31 cellular contexts compared by ENCODE assay signal in genomic region chr4:76458297-76458696, GRCh38. TPM values are rescaled to one million over a fixed set of nuclear protein-coding genes. Genes with fewer than 3 reads are reported as not detected.
DNase-seq lines count a peak whose midpoint lies in the region; ATAC-seq and TF ChIP-seq lines count a peak whose summit lies in the region.
"Had no signal": no experiment of that assay in that cellular context is flagged by ENCODE, and none has a peak within 500 bp of the region (broad histone marks: within the 10 kb centered on the region; RNA-seq: fewer than 3 reads in every experiment).

No MANE protein-coding gene starts in this region.

- BruUV-seq in A673 (replicated peaks; lab: Mats Ljungman, UMichigan): no TSS peak

- peaks cover 7% of the 10 kb centered on the region for H3K36me3 Mint-ChIP-seq in endothelial cell (ENCODE audit: low read depth, unreplicated experiment)
- peaks cover 3% of the 10 kb centered on the region for H3K36me3 Mint-ChIP-seq in nephron (ENCODE audit: low read depth)
- no peaks in the 10 kb centered on the region for H3K36me3 Mint-ChIP-seq in activated naive CD8-positive, alpha-beta T cell treated with anti-CD3 and anti-CD28 coated beads, Interleukin-2, amount 50 U/mL, for 24 hours (ENCODE audit: low read depth)
- no peaks in the 10 kb centered on the region for H3K36me3 Mint-ChIP-seq in T-helper 2 cell treated with Interferon-gamma antibody and Interleukin-4, amounts not matched to agents 5 μg/mL and 100 μg/mL, for 36 hours (ENCODE audit: low read depth)

- H3K27ac Mint-ChIP-seq in endothelial cell (ENCODE audit: unreplicated experiment) (peak overlapping the region; percentile 90), nephron (peak overlapping the region; percentile 97 to 98 (median 97))
- H3K27ac Mint-ChIP-seq in activated naive CD8-positive, alpha-beta T cell treated with anti-CD3 and anti-CD28 coated beads, Interleukin-2, amount 50 U/mL, for 24 hours: no peak overlapping the region
- no peak overlapping the region for H3K27ac Mint-ChIP-seq in T-helper 2 cell treated with Interferon-gamma antibody and Interleukin-4, amounts not matched to agents 5 μg/mL and 100 μg/mL, for 36 hours
- H3K27ac Mint-ChIP-seq: activated CD8-positive, alpha-beta T cell treated with anti-CD3 and anti-CD28 coated beads, Interleukin-2, amount 10 ng/mL, durations not matched to agents 7 days and 5 days; activated naive CD4-positive, alpha-beta T cell treated with anti-CD3 and anti-CD28 coated beads, Interleukin-2, amount 50 U/mL, for 24 hours; immature natural killer cell; naive thymus-derived CD4-positive, alpha-beta T cell had no signal

- H3K9me3 ChIP-seq in A673 (ENCODE audit: low read depth, low read length, poor library complexity, severe bottlenecking) (peaks cover 1% of the 10 kb centered on the region), RWPE2 (ENCODE audit: severe bottlenecking) (no peaks in the 10 kb centered on the region)
- H3K9me3 ChIP-seq: A549, body of pancreas, prostate gland, vagina had no signal

- H3K4me3 ChIP-seq in A673 (ENCODE audit: low read depth, low read length, poor library complexity, severe bottlenecking): no peak overlapping the region
- no peak overlapping the region for H3K4me3 ChIP-seq in RWPE2 (ENCODE audit: severe bottlenecking)
- H3K4me3 ChIP-seq: A549; BLaER1 treated with 17β-estradiol and CSF1 and Interleukin-3, amounts not matched to agents 10 nM and 100 nM; body of pancreas; GM12878; lower lobe of right lung; prostate gland; vagina had no signal

- DNase-seq in A673 (ENCODE audit: low spot score) (no peak), RWPE2 (ENCODE audit: low spot score) (no peak), endothelial cell (ENCODE audit: low spot score) (no peak), NCI-H1930 (lab: John Stamatoyannopoulos, UW) (no peak)
- DNase-seq in activated naive CD8-positive, alpha-beta T cell treated with anti-CD3 and anti-CD28 coated beads, Interleukin-2, amount 50 U/mL, for 24 hours: no peak
- no peak for DNase-seq in T-helper 2 cell treated with Interferon-gamma antibody and Interleukin-4, amounts not matched to agents 5 μg/mL and 100 μg/mL, for 36 hours (ENCODE audit: low spot score)
- no peak for DNase-seq in stimulated activated CD4-positive, alpha-beta T cell treated with anti-CD3 and anti-CD28 coated beads, Interleukin-2, amount 100 ng/mL, for 24 hours
- DNase-seq: activated CD4-positive, CD25-positive, alpha-beta regulatory T cell; activated CD8-positive, alpha-beta T cell treated with anti-CD3 and anti-CD28 coated beads, Interleukin-2, amount 10 ng/mL, durations not matched to agents 7 days and 5 days; activated T-cell treated with anti-CD3 and anti-CD28 coated beads, Interleukin-2, amount 50 U/mL, for 4 hours; body of pancreas; DMS 273 treated with DMSO at 0.1 percent for 48 hours; effector CD4-positive, alpha-beta T cell; GF-D8; head of caudate nucleus; immature natural killer cell; lower lobe of right lung; naive thymus-derived CD4-positive, alpha-beta T cell; NCI-H1417 treated with DMSO at 0.1 percent for 48 hours; NCI-H526 treated with DMSO at 0.1 percent for 48 hours; small intestine; stimulated activated CD4-positive, alpha-beta T cell treated with anti-CD3 and anti-CD28 coated beads, Interleukin-4, amount 100 ng/mL, for 24 hours; T-helper 9 cell had no signal

- H3K36me3 ChIP-seq in A673 (ENCODE audit: insufficient read depth, low read length, poor library complexity, severe bottlenecking) (no peaks in the 10 kb centered on the region), RWPE2 (ENCODE audit: low read depth) (no peaks in the 10 kb centered on the region)
- H3K36me3 ChIP-seq: BLaER1 treated with 17β-estradiol and CSF1 and Interleukin-3, amounts not matched to agents 10 nM and 100 nM; lower lobe of right lung; prostate gland; vagina had no signal

- TF ChIP-seq CTCF in A673 (conservative IDR thresholded peaks at IDR 0.05; ENCODE audit: low read depth, low read length) (no peak), RWPE2 (IDR thresholded peaks at IDR 0.05; ENCODE audit: poor library complexity, severe bottlenecking) (no peak), endothelial cell (IDR thresholded peaks at IDR 0.05; ENCODE audit: unreplicated experiment) (no peak), nephron (IDR thresholded peaks at IDR 0.05; ENCODE audit: unreplicated experiment in 3 of 3) (no peak)

- H3K4me3 Mint-ChIP-seq in endothelial cell (ENCODE audit: unreplicated experiment): no peak overlapping the region
- no peak overlapping the region for H3K4me3 Mint-ChIP-seq in nephron
- no peak overlapping the region for H3K4me3 Mint-ChIP-seq in activated naive CD8-positive, alpha-beta T cell treated with anti-CD3 and anti-CD28 coated beads, Interleukin-2, amount 50 U/mL, for 24 hours
- H3K4me3 Mint-ChIP-seq in T-helper 2 cell treated with Interferon-gamma antibody and Interleukin-4, amounts not matched to agents 5 μg/mL and 100 μg/mL, for 36 hours: no peak overlapping the region
- H3K4me3 Mint-ChIP-seq: activated CD8-positive, alpha-beta T cell treated with anti-CD3 and anti-CD28 coated beads, Interleukin-2, amount 10 ng/mL, durations not matched to agents 7 days and 5 days; activated naive CD4-positive, alpha-beta T cell treated with anti-CD3 and anti-CD28 coated beads, Interleukin-2, amount 50 U/mL, for 24 hours; activated T-cell treated with anti-CD3 and anti-CD28 coated beads, Interleukin-2, amount 50 U/mL, for 4 hours; immature natural killer cell; naive thymus-derived CD4-positive, alpha-beta T cell had no signal

- POLR2A ChIA-PET in A673 (lab: Charles Lee; ENCODE audit: low non-redundant PET): interaction anchor here (0.6 kb wide), 1 partner anchor 528 kb away, joined by 3 read pairs; no protein-coding TSS in a partner anchor

- H3K27ac ChIP-seq in A673 (ENCODE audit: low read depth, low read length, poor library complexity, severe bottlenecking): peak overlapping the region; percentile 77
- peak overlapping the region; percentile 57 for H3K27ac ChIP-seq in RWPE2 (ENCODE audit: poor library complexity, severe bottlenecking)
- H3K27ac ChIP-seq: A549; BLaER1 treated with 17β-estradiol and CSF1 and Interleukin-3, amounts not matched to agents 10 nM and 100 nM; prostate gland; vagina had no signal

- H3K27me3 ChIP-seq in A673 (replicated peaks; ENCODE audit: insufficient read depth, low read depth, low read length, poor library complexity) (no peaks in the 10 kb centered on the region), RWPE2 (ENCODE audit: insufficient read depth, poor library complexity, severe bottlenecking) (no peaks in the 10 kb centered on the region)
- H3K27me3 ChIP-seq: BLaER1 treated with 17β-estradiol and CSF1 and Interleukin-3, amounts not matched to agents 10 nM and 100 nM; body of pancreas; vagina had no signal

- CTCF ChIA-PET in A673 (lab: Charles Lee): no interaction called here

- ATAC-seq in RWPE2 (ENCODE audit: low read depth): no peak
- ATAC-seq in activated naive CD8-positive, alpha-beta T cell treated with anti-CD3 and anti-CD28 coated beads, Interleukin-2, amount 50 U/mL, for 24 hours: no peak
- ATAC-seq: A549; activated CD8-positive, alpha-beta T cell treated with anti-CD3 and anti-CD28 coated beads, Interleukin-2, amount 10 ng/mL, durations not matched to agents 7 days and 5 days; activated T-cell treated with anti-CD3 and anti-CD28 coated beads, Interleukin-2, amount 50 U/mL, for 4 hours; GM12878; naive thymus-derived CD4-positive, alpha-beta T cell had no signal

- no peaks in the 10 kb centered on the region for H3K27me3 Mint-ChIP-seq in endothelial cell (ENCODE audit: unreplicated experiment)
- no peaks in the 10 kb centered on the region for H3K27me3 Mint-ChIP-seq in nephron (ENCODE audit: low read depth)
- peaks cover 11% of the 10 kb centered on the region for H3K27me3 Mint-ChIP-seq in activated naive CD8-positive, alpha-beta T cell treated with anti-CD3 and anti-CD28 coated beads, Interleukin-2, amount 50 U/mL, for 24 hours
- H3K27me3 Mint-ChIP-seq in T-helper 2 cell treated with Interferon-gamma antibody and Interleukin-4, amounts not matched to agents 5 μg/mL and 100 μg/mL, for 36 hours (ENCODE audit: low read depth): peaks cover 3% of the 10 kb centered on the region

- peaks cover 15% of the 10 kb centered on the region for H3K4me1 ChIP-seq in A673 (ENCODE audit: insufficient read depth, low read length, poor library complexity, severe bottlenecking)
- H3K4me1 ChIP-seq in RWPE2 (ENCODE audit: insufficient read depth, poor library complexity, severe bottlenecking): peaks cover 16% of the 10 kb centered on the region
- H3K4me1 ChIP-seq: A549; BLaER1 treated with 17β-estradiol and CSF1 and Interleukin-3, amounts not matched to agents 10 nM and 100 nM; lower lobe of right lung; prostate gland; vagina had no signal

- intact Hi-C loops in A673 (cut with micrococcal nuclease; ENCODE audit: unreplicated experiment): no loop called here

- H3K4me1 Mint-ChIP-seq in endothelial cell (ENCODE audit: unreplicated experiment) (peaks cover 6% of the 10 kb centered on the region), nephron (peaks cover 14% of the 10 kb centered on the region)
- no peaks in the 10 kb centered on the region for H3K4me1 Mint-ChIP-seq in activated naive CD8-positive, alpha-beta T cell treated with anti-CD3 and anti-CD28 coated beads, Interleukin-2, amount 50 U/mL, for 24 hours
- H3K4me1 Mint-ChIP-seq in T-helper 2 cell treated with Interferon-gamma antibody and Interleukin-4, amounts not matched to agents 5 μg/mL and 100 μg/mL, for 36 hours (ENCODE audit: low read depth): no peaks in the 10 kb centered on the region
- H3K4me1 Mint-ChIP-seq: activated naive CD4-positive, alpha-beta T cell treated with anti-CD3 and anti-CD28 coated beads, Interleukin-2, amount 50 U/mL, for 24 hours; naive thymus-derived CD4-positive, alpha-beta T cell had no signal

- H3K9me3 Mint-ChIP-seq in endothelial cell (ENCODE audit: unreplicated experiment) (peaks cover 6% of the 10 kb centered on the region), nephron (peaks cover 10% of the 10 kb centered on the region)
- H3K9me3 Mint-ChIP-seq in activated naive CD8-positive, alpha-beta T cell treated with anti-CD3 and anti-CD28 coated beads, Interleukin-2, amount 50 U/mL, for 24 hours: peaks cover 8% of the 10 kb centered on the region
- H3K9me3 Mint-ChIP-seq in T-helper 2 cell treated with Interferon-gamma antibody and Interleukin-4, amounts not matched to agents 5 μg/mL and 100 μg/mL, for 36 hours: peaks cover 7% of the 10 kb centered on the region

RNA-seq across cellular contexts. Expression of gene SHROOM3, which starts 23.3 kb away (rescaled TPM):
- 9.3 and 10.6 TPM in 2 replicates for total RNA-seq in A673 (2021)
- 7.9 TPM for total RNA-seq in endothelial cell (ENCODE audit: unreplicated experiment)
- total RNA-seq: activated CD8-positive, alpha-beta T cell treated with anti-CD3 and anti-CD28 coated beads, Interleukin-2, amount 10 ng/mL, durations not matched to agents 7 days and 5 days; naive thymus-derived CD4-positive, alpha-beta T cell had no signal

RNA-seq across cellular contexts. Expression of gene CCDC158, which starts 37.4 kb away (rescaled TPM):
- total RNA-seq in A673 (2021) (not detected in 2 replicates), endothelial cell (ENCODE audit: unreplicated experiment) (not detected)
- total RNA-seq: activated CD8-positive, alpha-beta T cell treated with anti-CD3 and anti-CD28 coated beads, Interleukin-2, amount 10 ng/mL, durations not matched to agents 7 days and 5 days; activated T-cell treated with anti-CD3 and anti-CD28 coated beads, Interleukin-2, amount 50 U/mL, for 4 hours; GM12878; H7; naive thymus-derived CD4-positive, alpha-beta T cell; vagina had no signal

Comparison
In these comparisons a context has a peak if more than half of its experiments do, and no peak if none do; other contexts are left out.
1. H3K27ac Mint-ChIP-seq: peak in endothelial cell (single experiment) and nephron (3 of 3); none in activated naive CD8-positive, alpha-beta T cell treated with anti-CD3 and anti-CD28 coated beads, Interleukin-2, amount 50 U/mL, for 24 hours (single experiment) and T-helper 2 cell treated with Interferon-gamma antibody and Interleukin-4, amounts not matched to agents 5 μg/mL and 100 μg/mL, for 36 hours (single experiment).